In genomic region chr12:108831309-108831991, GRCh38 we compare ENCODE assay signal across 12 cellular contexts. TPM values are rescaled to one million over a fixed set of nuclear protein-coding genes. Genes with fewer than 3 reads are reported as not detected.
A peak's percentile ranks its signal among the peaks of the same experiment; 100 is the strongest.
DNase-seq lines count a peak whose midpoint lies in the region; ATAC-seq and FAIRE-seq lines count a peak whose summit lies in the region.
"Had no signal": no experiment of that assay in that cellular context is flagged by ENCODE, and none has a peak within 500 bp of the region (broad histone marks: within the 10 kb centered on the region; RNA-seq: fewer than 3 reads in every experiment).

No MANE protein-coding gene starts in this region.

- CTCF ChIA-PET in activated CD8-positive, alpha-beta T cell treated with anti-CD3 and anti-CD28 coated beads, Interleukin-2, amount 10 ng/mL, durations not matched to agents 7 days and 5 days (lab: Charles Lee), result interaction anchor here (1.0 to 1.1 kb wide), 2 partner anchors 185 to 261 kb away, joined by 3 read pairs; partner anchors contain the start of gene ALKBH2

- no peaks in the 10 kb centered on the region for H3K27me3 ChIP-seq in small intestine (ENCODE audit: control insufficient read depth in 2 of 2, insufficient read depth in 2 of 2, low read length in 2 of 2)

- DNase-seq in GM19239 (ENCODE audit: insufficient read length, low spot score), result no peak
- no peak for DNase-seq in activated CD8-positive, alpha-beta T cell treated with anti-CD3 and anti-CD28 coated beads, Interleukin-2, amount 10 ng/mL, durations not matched to agents 7 days and 5 days
- DNase-seq in small intestine, result peak; percentile 50
- DNase-seq in NOMO-1 (lab: John Stamatoyannopoulos, UW; ENCODE audit: unreplicated experiment in 2 of 2), result no peak
- DNase-seq in HCEC 1CT, result no peak
- DNase-seq in NCI-H1092 (lab: John Stamatoyannopoulos, UW), result no peak
- DNase-seq: activated CD4-positive, alpha-beta T cell treated with anti-CD3 and anti-CD28 coated beads, Interleukin-2, amount 50 U/mL, for 1 hour; NCI-H1105 treated with DMSO at 0.1 percent for 48 hours had no signal

- H3K4me1 Mint-ChIP-seq in activated CD8-positive, alpha-beta T cell treated with anti-CD3 and anti-CD28 coated beads, Interleukin-2, amount 10 ng/mL, durations not matched to agents 7 days and 5 days (ENCODE audit: low read depth), result peaks cover 79% of the 10 kb centered on the region

- H3K27me3 Mint-ChIP-seq in activated CD8-positive, alpha-beta T cell treated with anti-CD3 and anti-CD28 coated beads, Interleukin-2, amount 10 ng/mL, durations not matched to agents 7 days and 5 days (ENCODE audit: low read depth), result no peaks in the 10 kb centered on the region

- no peaks in the 10 kb centered on the region for H3K9me3 ChIP-seq in small intestine (ENCODE audit: control insufficient read depth, low read depth)

- H3K36me3 ChIP-seq in small intestine (ENCODE audit: control insufficient read depth in 2 of 2, insufficient read depth in 2 of 2, low read length in 2 of 2), result peaks cover 2% of the 10 kb centered on the region in 2 donors

- peaks cover 0 to 14% of the 10 kb centered on the region in 2 donors for H3K4me1 ChIP-seq in small intestine (ENCODE audit: control insufficient read depth in 2 of 2, insufficient read depth in 1 of 2, low read depth in 1 of 2, low read length in 1 of 2)

- no peaks in the 10 kb centered on the region for H3K9me3 Mint-ChIP-seq in activated CD8-positive, alpha-beta T cell treated with anti-CD3 and anti-CD28 coated beads, Interleukin-2, amount 10 ng/mL, durations not matched to agents 7 days and 5 days (ENCODE audit: insufficient read depth)

- peak overlapping the region; percentile 78 for H3K27ac Mint-ChIP-seq in activated CD8-positive, alpha-beta T cell treated with anti-CD3 and anti-CD28 coated beads, Interleukin-2, amount 10 ng/mL, durations not matched to agents 7 days and 5 days

- 79 to 85% (median 82%) methylated on average over 11 of the region's 11 CpGs for WGBS in small intestine, 3 donors

- H3K4me3 Mint-ChIP-seq in activated CD8-positive, alpha-beta T cell treated with anti-CD3 and anti-CD28 coated beads, Interleukin-2, amount 10 ng/mL, durations not matched to agents 7 days and 5 days, result peak overlapping the region; percentile 15

- H3K4me3 ChIP-seq in small intestine (ENCODE audit: low read depth in 1 of 2, low read length in 2 of 2), result no peak overlapping the region

- H3K27ac ChIP-seq in small intestine (ENCODE audit: low read depth in 1 of 2, low read length in 1 of 2), result peak overlapping the region; percentile 65 to 80

- POLR2A ChIA-PET in activated CD8-positive, alpha-beta T cell treated with anti-CD3 and anti-CD28 coated beads, Interleukin-2, amount 10 ng/mL, durations not matched to agents 7 days and 5 days (lab: Charles Lee), result interaction anchor here (1.0 kb wide), 1 partner anchor 27 kb away, joined by 3 read pairs; the partner anchor contains the start of gene SSH1

- FAIRE-seq in GM19239 (lab: Jason Lieb, UNC) (peak; percentile 75), small intestine (lab: Jason Lieb, UNC) (no peak)
- FAIRE-seq: endometrium, GM12892 had no signal

- peaks cover 66% of the 10 kb centered on the region for H3K36me3 Mint-ChIP-seq in activated CD8-positive, alpha-beta T cell treated with anti-CD3 and anti-CD28 coated beads, Interleukin-2, amount 10 ng/mL, durations not matched to agents 7 days and 5 days (ENCODE audit: low read depth)

- peak; percentile 75 for ATAC-seq in HG02678 (IDR thresholded peaks at IDR 0.05; ENCODE audit: unreplicated experiment)
- peak; percentile 65 for ATAC-seq in activated CD8-positive, alpha-beta T cell treated with anti-CD3 and anti-CD28 coated beads, Interleukin-2, amount 10 ng/mL, durations not matched to agents 7 days and 5 days

RNA-seq across cellular contexts. Expression of gene SSH1, which starts 25.9 kb away (rescaled TPM):
- 10 to 100 TPM; 27.5 to 29.8 TPM for total RNA-seq in activated CD8-positive, alpha-beta T cell treated with anti-CD3 and anti-CD28 coated beads, Interleukin-2, amount 10 ng/mL, durations not matched to agents 7 days and 5 days
- polyA plus RNA-seq in small intestine, result 1 to 10 TPM; 1.6 to 7.0 (median 2.2) TPM

RNA-seq across cellular contexts. Expression of gene DAO, which starts 48.4 kb away (rescaled TPM):
- total RNA-seq in activated CD8-positive, alpha-beta T cell treated with anti-CD3 and anti-CD28 coated beads, Interleukin-2, amount 10 ng/mL, durations not matched to agents 7 days and 5 days, result not detected
- not detected for polyA plus RNA-seq in small intestine
- total RNA-seq: pulmonary artery endothelial cell had no signal
